18 cellular contexts compared by ENCODE assay signal in genomic region chr9:71643330-71643729, GRCh38.
DNase-seq lines count a peak whose midpoint lies in the region; ATAC-seq, FAIRE-seq and TF ChIP-seq lines count a peak whose summit lies in the region.
"Had no signal": no experiment of that assay in that cellular context is flagged by ENCODE, and none has a peak within 500 bp of the region (broad histone marks: within the 10 kb centered on the region; RNA-seq: fewer than 3 reads in every experiment).

No MANE protein-coding gene starts in this region.

- peak; percentile 46 for ATAC-seq in PC-3
- ATAC-seq: CD8-positive, alpha-beta T cell; HepG2 had no signal

- H3K27ac ChIP-seq in PC-3 (ENCODE audit: low read length) (no peak overlapping the region), keratinocyte (ENCODE audit: control insufficient read depth, insufficient read depth, low read length) (no peak overlapping the region), stomach (no peak overlapping the region)
- H3K27ac ChIP-seq: GM23248 had no signal

- peak; percentile 21 for DNase-seq in DMS53 (lab: John Stamatoyannopoulos, UW)
- DNase-seq in PC-3 = peak; percentile 12
- DNase-seq in bronchial epithelial cell (ENCODE audit: low read depth) = peak; percentile 77
- DNase-seq in keratinocyte (ENCODE audit: low read depth, low spot score) = no peak
- no peak for DNase-seq in stimulated activated CD4-positive, alpha-beta T cell treated with anti-CD3 and anti-CD28 coated beads, Interleukin-4, amount 100 ng/mL, for 1 hour
- no peak for DNase-seq in NOMO-1 treated with dmso at 0.1 percent for 144 hours (lab: John Stamatoyannopoulos, UW; ENCODE audit: unreplicated experiment)
- DNase-seq in stimulated activated CD4-positive, alpha-beta T cell treated with anti-CD3 and anti-CD28 coated beads, Interleukin-4, amount 100 ng/mL, for 4 hours = no peak
- DNase-seq in stomach = no peak
- DNase-seq: 8988T; Calu3; CD8-positive, alpha-beta T cell; GM23248 had no signal

- dilution Hi-C loops in keratinocyte (cut with MboI; ENCODE audit: extremely low pct_ligation_motif_present, low sequenced_read_pairs) = no loop called here

- 0 out of 2 replicates have a peak overlapping the region, but pooled peaks have one; percentile 6 for H2AFZ ChIP-seq in PC-3 (ENCODE audit: low read length)
- peak overlapping the region; percentile 13 for H2AFZ ChIP-seq in keratinocyte (ENCODE audit: control insufficient read depth, low read length)
- H2AFZ ChIP-seq: GM23248 had no signal

- TF ChIP-seq POLR2A in stomach (IDR thresholded peaks at IDR 0.05) = no peak

- H3K4me2 ChIP-seq in PC-3 (ENCODE audit: low read length) (no peak overlapping the region; the same call in 1 of the 2 replicates), keratinocyte (ENCODE audit: control insufficient read depth, extremely low read depth, insufficient read depth, low read depth, low read length) (no peak overlapping the region)

- H3K79me2 ChIP-seq in PC-3 (ENCODE audit: low read length) = no peaks in the 10 kb centered on the region
- no peaks in the 10 kb centered on the region for H3K79me2 ChIP-seq in keratinocyte (ENCODE audit: control insufficient read depth, insufficient read depth, low read length)

- BruUV-seq in PC-3 (replicated peaks; lab: Mats Ljungman, UMichigan) = no TSS peak

- H3K27me3 ChIP-seq in PC-3 (ENCODE audit: low read length) (no peaks in the 10 kb centered on the region), bronchial epithelial cell (ENCODE audit: control insufficient read depth, insufficient read depth, low read length) (no peaks in the 10 kb centered on the region), keratinocyte (ENCODE audit: control insufficient read depth, extremely low read depth, insufficient read depth, low read length) (no peaks in the 10 kb centered on the region), stomach (peaks cover 0 to 8% (median 0%) of the 10 kb centered on the region in 3 donors)
- H3K27me3 ChIP-seq: BLaER1 treated with 17β-estradiol and CSF1 and Interleukin-3, amounts not matched to agents 10 nM and 100 nM had no signal

- intact Hi-C loops in PC-3 (cut with micrococcal nuclease) (no loop called here), stomach (cut with DNase I; ENCODE audit: low total_unique reads) (no loop called here)

- H3F3A ChIP-seq in PC-3 (ENCODE audit: low read length, unreplicated experiment) = no peaks in the 10 kb centered on the region

- no peaks in the 10 kb centered on the region for H3K9me3 ChIP-seq in PC-3 (ENCODE audit: low read length)
- H3K9me3 ChIP-seq in keratinocyte (ENCODE audit: control insufficient read depth, low read depth, low read length) = no peaks in the 10 kb centered on the region
- H3K9me3 ChIP-seq in stomach = no peaks in the 10 kb centered on the region

- CTCF ChIA-PET in PC-3 (lab: Charles Lee) = no interaction called here

- no peaks in the 10 kb centered on the region for H3K9me1 ChIP-seq in keratinocyte (ENCODE audit: control insufficient read depth, extremely low read depth, insufficient read depth, low read length)

- H3K9ac ChIP-seq in PC-3 (ENCODE audit: low read length) = no peak overlapping the region
- no peak overlapping the region for H3K9ac ChIP-seq in keratinocyte (ENCODE audit: control insufficient read depth, extremely low read depth, insufficient read depth, low read length)
- H3K9ac ChIP-seq: BLaER1 treated with 17β-estradiol and CSF1 and Interleukin-3, amounts not matched to agents 10 nM and 100 nM; GM23248 had no signal

- POLR2A ChIA-PET in PC-3 (lab: Charles Lee; ENCODE audit: unreplicated experiment) = no interaction called here

- peaks cover 24% of the 10 kb centered on the region for H3K4me1 ChIP-seq in PC-3 (ENCODE audit: insufficient read depth, low read length)
- H3K4me1 ChIP-seq in keratinocyte (ENCODE audit: control insufficient read depth, extremely low read depth, insufficient read depth, low read length) = peaks cover 11% of the 10 kb centered on the region
- H3K4me1 ChIP-seq in stomach = peaks cover 5 to 19% (median 10%) of the 10 kb centered on the region in 4 donors

- FAIRE-seq in bronchial epithelial cell (lab: Jason Lieb, UNC) (no peak), keratinocyte (lab: Jason Lieb, UNC) (no peak)
- FAIRE-seq: G401.6, GM12891, GM19239, HepG2 had no signal

- 63 to 77% (median 68%) methylated on average over 2 of the region's 2 CpGs for WGBS in stomach, 5 donors

- no peaks in the 10 kb centered on the region for H3K36me3 ChIP-seq in PC-3 (ENCODE audit: low read depth, low read length)
- H3K36me3 ChIP-seq in bronchial epithelial cell (ENCODE audit: control insufficient read depth, insufficient read depth, low read length) = no peaks in the 10 kb centered on the region
- H3K36me3 ChIP-seq in keratinocyte (ENCODE audit: control insufficient read depth in 2 of 2, extremely low read depth in 1 of 2, insufficient read depth in 2 of 2, low read length in 2 of 2) = no peaks in the 10 kb centered on the region
- no peaks in the 10 kb centered on the region for H3K36me3 ChIP-seq in stomach
- H3K36me3 ChIP-seq: BLaER1 treated with 17β-estradiol and CSF1 and Interleukin-3, amounts not matched to agents 10 nM and 100 nM; HAP-1 had no signal

- no peak for TF ChIP-seq EP300 in stomach (IDR thresholded peaks at IDR 0.05)

- H3K9me2 ChIP-seq in PC-3 (replicated peaks; ENCODE audit: low read length) = no peaks in the 10 kb centered on the region

- H4K20me1 ChIP-seq in PC-3 (ENCODE audit: low read length) (no peaks in the 10 kb centered on the region), keratinocyte (ENCODE audit: control insufficient read depth, extremely low read depth, insufficient read depth, low read length) (no peaks in the 10 kb centered on the region)
- H4K20me1 ChIP-seq: BLaER1 treated with 17β-estradiol and CSF1 and Interleukin-3, amounts not matched to agents 10 nM and 100 nM had no signal

- no peak overlapping the region for H3K4me3 ChIP-seq in PC-3 (ENCODE audit: low read length)
- H3K4me3 ChIP-seq in bronchial epithelial cell (ENCODE audit: low read depth, low read length) = no peak overlapping the region
- H3K4me3 ChIP-seq in keratinocyte (ENCODE audit: control insufficient read depth in 2 of 3, extremely low read depth in 1 of 3, insufficient read depth in 2 of 3, low read depth in 1 of 3, low read length in 3 of 3) = no peak overlapping the region
- H3K4me3 ChIP-seq in stomach = no peak overlapping the region
- H3K4me3 ChIP-seq: BLaER1 treated with 17β-estradiol and CSF1 and Interleukin-3, amounts not matched to agents 10 nM and 100 nM; GM23248; HAP-1 had no signal

- TF ChIP-seq CTCF in PC-3 (conservative IDR thresholded peaks at IDR 0.05; ENCODE audit: low read depth, low read length) (no peak), bronchial epithelial cell (IDR thresholded peaks at IDR 0.05; ENCODE audit: insufficient read depth, low read length, severe bottlenecking) (no peak), keratinocyte (optimal IDR thresholded peaks at IDR 0.05 in 1 of 3, IDR thresholded peaks at IDR 0.05 in 1 of 3, conservative IDR thresholded peaks at IDR 0.05 in 1 of 3; ENCODE audit: extremely low read depth in 1 of 3, insufficient read depth in 2 of 3, low read length in 3 of 3) (no peak), stomach (IDR thresholded peaks at IDR 0.05) (no peak)

Comparison
In these comparisons a context has a peak if more than half of its experiments do, and no peak if none do; other contexts are left out.
1. DNase-seq: peak in DMS53 (single experiment), PC-3 (single experiment) and bronchial epithelial cell (single experiment); none in keratinocyte (single experiment), stimulated activated CD4-positive, alpha-beta T cell treated with anti-CD3 and anti-CD28 coated beads, Interleukin-4, amount 100 ng/mL, for 1 hour (single experiment), NOMO-1 treated with dmso at 0.1 percent for 144 hours (single experiment), stimulated activated CD4-positive, alpha-beta T cell treated with anti-CD3 and anti-CD28 coated beads, Interleukin-4, amount 100 ng/mL, for 4 hours (0 of 2) and stomach (single experiment).